In genomic region chr11:87878373-87878779, GRCh38 we compare ENCODE assay signal across 10 cellular contexts.
A peak's percentile ranks its signal among the peaks of the same experiment; 100 is the strongest.
DNase-seq lines count a peak whose midpoint lies in the region; ATAC-seq, FAIRE-seq and TF ChIP-seq lines count a peak whose summit lies in the region.
"Had no signal": no experiment of that assay in that cellular context is flagged by ENCODE, and none has a peak within 500 bp of the region (broad histone marks: within the 10 kb centered on the region; RNA-seq: fewer than 3 reads in every experiment).

No MANE protein-coding gene starts in this region.

- no peak for TF ChIP-seq POLR2A in GM12891 (IDR thresholded peaks at IDR 0.05; ENCODE audit: low read depth, low read length)

- peak; percentile 63 for TF ChIP-seq CTCF in epithelial cell of esophagus (IDR thresholded peaks at IDR 0.05; ENCODE audit: insufficient read depth, low read depth, low read length, missing control alignments)

- H3K4me3 ChIP-seq in epithelial cell of esophagus (ENCODE audit: low read length) = no peak overlapping the region
- no peak overlapping the region for H3K4me3 ChIP-seq in skeletal muscle cell (ENCODE audit: low read depth, low read length)
- H3K4me3 ChIP-seq: pancreas had no signal

- ATAC-seq in HG02571 (IDR thresholded peaks at IDR 0.05; ENCODE audit: unreplicated experiment) = no peak

- no peak for FAIRE-seq in GM12891 (lab: Jason Lieb, UNC)
- FAIRE-seq: pancreas, TTC549 had no signal

- DNase-seq in NCI-H1694 treated with DMSO at 0.1 percent for 48 hours (lab: John Stamatoyannopoulos, UW) (peak; percentile 44), NCI-H1694 (lab: John Stamatoyannopoulos, UW) (no peak), NCI-H526 treated with DMSO at 0.1 percent for 48 hours (lab: John Stamatoyannopoulos, UW) (peak; percentile 41), epithelial cell of esophagus (ENCODE audit: low read depth) (peak; percentile 66), skeletal muscle cell (ENCODE audit: low read depth) (peak; percentile 25), NCI-H128 (lab: John Stamatoyannopoulos, UW; ENCODE audit: unreplicated experiment) (no peak), GM12891 (ENCODE audit: insufficient read length, low spot score) (no peak)

TF ChIP-seq in GM12891, 5 proteins besides CTCF, POLR2A, EP300 and RAD21:
- TF ChIP-seq POU2F2 (IDR thresholded peaks at IDR 0.05; ENCODE audit: low read depth, low read length) (no peak), POLR2AphosphoS5 (IDR thresholded peaks at IDR 0.05; ENCODE audit: low read depth, low read length) (no peak), SPI1 (IDR thresholded peaks at IDR 0.05; ENCODE audit: low read depth, low read length) (no peak), PAX5 (IDR thresholded peaks at IDR 0.05; ENCODE audit: insufficient read depth, low read length, severe bottlenecking) (no peak), TAF1 (IDR thresholded peaks at IDR 0.05; ENCODE audit: low read depth, low read length) (no peak)

Comparison
In these comparisons a context has a peak if more than half of its experiments do, and no peak if none do; other contexts are left out.
1. DNase-seq: peak in NCI-H1694 treated with DMSO at 0.1 percent for 48 hours (single experiment), NCI-H526 treated with DMSO at 0.1 percent for 48 hours (single experiment), epithelial cell of esophagus (single experiment) and skeletal muscle cell (single experiment); none in NCI-H1694 (single experiment), NCI-H128 (single experiment) and GM12891 (single experiment).